Comparison of ENCODE assay signal across 15 cellular contexts in the genomic region with DNA sequence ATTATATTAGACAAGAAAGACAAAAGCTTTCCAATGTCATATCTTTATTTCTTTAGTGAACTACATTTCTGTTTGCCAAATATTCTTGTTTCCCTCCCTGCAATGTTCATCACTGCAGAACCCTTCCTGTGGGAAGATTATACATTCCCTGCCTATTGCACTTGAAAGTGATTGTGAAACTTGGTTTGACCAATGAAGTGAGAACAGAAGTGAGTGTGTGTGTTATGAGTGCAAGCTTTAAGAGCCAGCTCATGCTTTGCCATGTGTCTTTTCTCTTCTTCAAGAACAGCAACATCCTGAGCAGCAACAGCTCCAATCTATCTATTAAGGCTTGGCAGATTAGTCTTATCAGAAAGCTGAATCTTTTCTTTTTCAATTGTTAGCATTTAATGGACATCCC. TPM values are rescaled to one million over a fixed set of nuclear protein-coding genes. Genes with fewer than 3 reads are reported as not detected.
A peak's percentile ranks its signal among the peaks of the same experiment; 100 is the strongest.
DNase-seq lines count a peak whose midpoint lies in the region; ATAC-seq and TF ChIP-seq lines count a peak whose summit lies in the region.
"Had no signal": no experiment of that assay in that cellular context is flagged by ENCODE, and none has a peak within 500 bp of the region (broad histone marks: within the 10 kb centered on the region; RNA-seq: fewer than 3 reads in every experiment).

No MANE protein-coding gene starts in this region.

- H3K4me3 ChIP-seq in fibroblast of pulmonary artery (replicated peaks; ENCODE audit: low read depth, low read length) = no peak overlapping the region
- no peak overlapping the region for H3K4me3 ChIP-seq in testis
- H3K4me3 ChIP-seq: Peyer's patch, prostate gland had no signal

- no peak for TF ChIP-seq CTCF in fibroblast of pulmonary artery (IDR thresholded peaks at IDR 0.05; ENCODE audit: low read length, missing control alignments)
- TF ChIP-seq CTCF in testis (IDR thresholded peaks at IDR 0.05) = no peak

- no peak overlapping the region for H3K27ac ChIP-seq in testis
- H3K27ac ChIP-seq: Peyer's patch, prostate gland had no signal

- no peaks in the 10 kb centered on the region for H3K36me3 ChIP-seq in testis (ENCODE audit: low read depth, missing control alignments)
- H3K36me3 ChIP-seq: Peyer's patch, prostate gland had no signal

- no peaks in the 10 kb centered on the region for H3K27me3 ChIP-seq in testis
- H3K27me3 ChIP-seq: Peyer's patch had no signal

- DNase-seq in fibroblast of pulmonary artery (ENCODE audit: low read depth) (peak; percentile 81), midbrain (lab: John Stamatoyannopoulos, UW) (no peak), NAMALWA (ENCODE audit: low spot score) (no peak), testis (no peak)
- DNase-seq in activated CD4-positive, alpha-beta T cell treated with anti-CD3 and anti-CD28 coated beads, Interleukin-2, amount 10 ng/mL, durations not matched to agents 7 days and 5 days = no peak
- DNase-seq: activated B cell treated with CpG ODN at 0.5 μM for 24 hours, COR-L47, left ventricle myocardium superior, NCI-H187, Peyer's patch had no signal

- ATAC-seq in GM18498 (IDR thresholded peaks at IDR 0.05; ENCODE audit: unreplicated experiment) (peak; percentile 60), GM21619 (IDR thresholded peaks at IDR 0.05; ENCODE audit: unreplicated experiment) (peak; percentile 44), HG03457 (IDR thresholded peaks at IDR 0.05; ENCODE audit: unreplicated experiment) (peak; percentile 71)
- ATAC-seq: left ventricle myocardium superior had no signal

- no peaks in the 10 kb centered on the region for H3K36me3 Mint-ChIP-seq in activated CD4-positive, alpha-beta T cell treated with anti-CD3 and anti-CD28 coated beads, Interleukin-2, amount 10 ng/mL, durations not matched to agents 7 days and 5 days (ENCODE audit: low read depth)

- POLR2A ChIA-PET in activated CD4-positive, alpha-beta T cell treated with anti-CD3 and anti-CD28 coated beads, Interleukin-2, amount 10 ng/mL, durations not matched to agents 7 days and 5 days (lab: Charles Lee) = no interaction called here

- TF ChIP-seq POLR2A in testis (IDR thresholded peaks at IDR 0.05) = no peak

- peaks cover 6% of the 10 kb centered on the region for H3K4me1 ChIP-seq in testis
- H3K4me1 ChIP-seq: Peyer's patch, prostate gland had no signal

- intact Hi-C loops in testis (cut with DNase I; ENCODE audit: low total_unique reads) = no loop called here

- peaks cover 11% of the 10 kb centered on the region for H3K27me3 Mint-ChIP-seq in activated CD4-positive, alpha-beta T cell treated with anti-CD3 and anti-CD28 coated beads, Interleukin-2, amount 10 ng/mL, durations not matched to agents 7 days and 5 days

- H3K9me3 ChIP-seq in testis = no peaks in the 10 kb centered on the region
- H3K9me3 ChIP-seq: Peyer's patch, prostate gland had no signal

- peaks cover 12% of the 10 kb centered on the region for H3K4me1 Mint-ChIP-seq in activated CD4-positive, alpha-beta T cell treated with anti-CD3 and anti-CD28 coated beads, Interleukin-2, amount 10 ng/mL, durations not matched to agents 7 days and 5 days

- H3K27ac Mint-ChIP-seq in activated CD4-positive, alpha-beta T cell treated with anti-CD3 and anti-CD28 coated beads, Interleukin-2, amount 10 ng/mL, durations not matched to agents 7 days and 5 days = no peak overlapping the region
- H3K27ac Mint-ChIP-seq: activated naive CD8-positive, alpha-beta T cell had no signal

- peaks cover 13% of the 10 kb centered on the region for H3K9me3 Mint-ChIP-seq in activated CD4-positive, alpha-beta T cell treated with anti-CD3 and anti-CD28 coated beads, Interleukin-2, amount 10 ng/mL, durations not matched to agents 7 days and 5 days

- H3K4me3 Mint-ChIP-seq in activated CD4-positive, alpha-beta T cell treated with anti-CD3 and anti-CD28 coated beads, Interleukin-2, amount 10 ng/mL, durations not matched to agents 7 days and 5 days = no peak overlapping the region
- H3K4me3 Mint-ChIP-seq: activated B cell treated with CpG ODN at 0.5 μM for 24 hours; activated naive CD8-positive, alpha-beta T cell had no signal

- CTCF ChIA-PET in activated CD4-positive, alpha-beta T cell treated with anti-CD3 and anti-CD28 coated beads, Interleukin-2, amount 10 ng/mL, durations not matched to agents 7 days and 5 days (lab: Charles Lee) = no interaction called here

RNA-seq across cellular contexts. Expression of a gene that starts 42.0 kb away (rescaled TPM):
- total RNA-seq in activated CD4-positive, alpha-beta T cell treated with anti-CD3 and anti-CD28 coated beads, Interleukin-2, amount 10 ng/mL, durations not matched to agents 7 days and 5 days = 10 to 100 TPM; 33.3 to 41.7 TPM
- total RNA-seq in testis = 100 to 1,000 TPM; 113 to 138 TPM
- 111 TPM for polyA plus RNA-seq in testis (ENCODE audit: insufficient read depth, low read depth, low replicate concordance)
